Comparison of ENCODE assay signal across 10 cellular contexts in genomic region chr7:101521430-101521925, GRCh38.
"Had no signal": no experiment of that assay in that cellular context is flagged by ENCODE, and none has a peak within 500 bp of the region (broad histone marks: within the 10 kb centered on the region; RNA-seq: fewer than 3 reads in every experiment).

No MANE protein-coding gene starts in this region.

- H3K27ac ChIP-seq: GM23248, HL-60 had no signal

- H3K4me3 ChIP-seq: GM23248, HAP-1, K562 had no signal

- ATAC-seq: HCT116, HepG2, K562 had no signal

- H3K4me3 Mint-ChIP-seq: HFFc6 had no signal

- H3K36me3 ChIP-seq: HAP-1 had no signal

- DNase-seq: GM23248, GOT3, H7, HFFc6, KG1 had no signal

- H3K27ac Mint-ChIP-seq: HFFc6 had no signal

- FAIRE-seq: HepG2, K562 had no signal

- H3K4me1 ChIP-seq: HAP-1 had no signal
